8 cellular contexts compared by ENCODE assay signal in genomic region chr9:129550199-129550839, GRCh38.
A peak's percentile ranks its signal among the peaks of the same experiment; 100 is the strongest.
DNase-seq lines count a peak whose midpoint lies in the region; ATAC-seq and TF ChIP-seq lines count a peak whose summit lies in the region.

No MANE protein-coding gene starts in this region.

- peaks cover 6% of the 10 kb centered on the region for H3K27me3 ChIP-seq in CD8-positive, alpha-beta memory T cell (ENCODE audit: insufficient read depth, low read length, poor library complexity, severe bottlenecking)
- no peaks in the 10 kb centered on the region for H3K27me3 ChIP-seq in MG63
- H3K27me3 ChIP-seq in cardiac muscle cell = no peaks in the 10 kb centered on the region

- H3K36me3 Mint-ChIP-seq in CD8-positive, alpha-beta memory T cell = no peaks in the 10 kb centered on the region
- H3K36me3 Mint-ChIP-seq in activated naive CD8-positive, alpha-beta T cell treated with anti-CD3 and anti-CD28 coated beads, Interleukin-2, amount 50 U/mL, for 24 hours (ENCODE audit: low read depth) = no peaks in the 10 kb centered on the region

- H3K9me3 ChIP-seq in CD8-positive, alpha-beta memory T cell (ENCODE audit: low read length) = no peaks in the 10 kb centered on the region
- H3K9me3 ChIP-seq in MG63 = no peaks in the 10 kb centered on the region
- H3K9me3 ChIP-seq in cardiac muscle cell (ENCODE audit: low read depth) = no peaks in the 10 kb centered on the region

- peak overlapping the region in 2 of 8 donors; percentile 26 to 36 for H3K27ac Mint-ChIP-seq in CD8-positive, alpha-beta memory T cell
- no peak overlapping the region for H3K27ac Mint-ChIP-seq in activated naive CD8-positive, alpha-beta T cell treated with anti-CD3 and anti-CD28 coated beads, Interleukin-2, amount 50 U/mL, for 24 hours

- DNase-seq in CD8-positive, alpha-beta memory T cell = no peak
- DNase-seq in MG63 (peak; percentile 87), cardiac muscle cell (ENCODE audit: low read depth in 1 of 2, low spot score in 1 of 2) (peak; percentile 80 to 92), nucleus accumbens (lab: John Stamatoyannopoulos, UW) (peak in 51 of 56 donors; percentile 41 to 90 (median 75)), NCI-H187 (lab: John Stamatoyannopoulos, UW) (no peak)
- DNase-seq in activated naive CD8-positive, alpha-beta T cell treated with anti-CD3 and anti-CD28 coated beads, Interleukin-2, amount 50 U/mL, for 24 hours = no peak

- peaks cover 29 to 54% of the 10 kb centered on the region in 2 donors for H3K27me3 Mint-ChIP-seq in CD8-positive, alpha-beta memory T cell
- peaks cover 32% of the 10 kb centered on the region for H3K27me3 Mint-ChIP-seq in activated naive CD8-positive, alpha-beta T cell treated with anti-CD3 and anti-CD28 coated beads, Interleukin-2, amount 50 U/mL, for 24 hours

- no peaks in the 10 kb centered on the region for H3K9me3 Mint-ChIP-seq in CD8-positive, alpha-beta memory T cell
- no peaks in the 10 kb centered on the region for H3K9me3 Mint-ChIP-seq in activated naive CD8-positive, alpha-beta T cell treated with anti-CD3 and anti-CD28 coated beads, Interleukin-2, amount 50 U/mL, for 24 hours

- no peak overlapping the region for H3K27ac ChIP-seq in CD8-positive, alpha-beta memory T cell (ENCODE audit: low read depth, low read length)
- no peak overlapping the region for H3K27ac ChIP-seq in cardiac muscle cell

- H3K4me3 Mint-ChIP-seq in CD8-positive, alpha-beta memory T cell = peak overlapping the region in 6 of 7 donors; percentile 2 to 83 (median 63)
- peak overlapping the region; percentile 26 for H3K4me3 Mint-ChIP-seq in activated naive CD8-positive, alpha-beta T cell treated with anti-CD3 and anti-CD28 coated beads, Interleukin-2, amount 50 U/mL, for 24 hours

- POLR2A ChIA-PET in CD8-positive, alpha-beta memory T cell (lab: Charles Lee) = no interaction called here

- no peak overlapping the region for H3K4me3 ChIP-seq in CD8-positive, alpha-beta memory T cell (ENCODE audit: low read length)
- H3K4me3 ChIP-seq in MG63 (peak overlapping the region; percentile 31), cardiac muscle cell (peak overlapping the region; percentile 34)

- CTCF ChIA-PET in CD8-positive, alpha-beta memory T cell (lab: Charles Lee) = no interaction called here

- TF ChIP-seq CTCF in cardiac muscle cell (IDR thresholded peaks at IDR 0.05; ENCODE audit: low read depth, low read length) = no peak

- peak; percentile 20 for ATAC-seq in activated naive CD8-positive, alpha-beta T cell treated with anti-CD3 and anti-CD28 coated beads, Interleukin-2, amount 50 U/mL, for 24 hours
- ATAC-seq in HG03457 (IDR thresholded peaks at IDR 0.05; ENCODE audit: unreplicated experiment) (no peak), GM21717 (IDR thresholded peaks at IDR 0.05; ENCODE audit: unreplicated experiment) (no peak)

- peaks cover 0 to 10% (median 7%) of the 10 kb centered on the region in 3 donors for H3K4me1 Mint-ChIP-seq in CD8-positive, alpha-beta memory T cell
- H3K4me1 Mint-ChIP-seq in activated naive CD8-positive, alpha-beta T cell treated with anti-CD3 and anti-CD28 coated beads, Interleukin-2, amount 50 U/mL, for 24 hours = peaks cover 3% of the 10 kb centered on the region

- H3K4me1 ChIP-seq in CD8-positive, alpha-beta memory T cell (ENCODE audit: insufficient read depth, low read length) = no peaks in the 10 kb centered on the region
- H3K4me1 ChIP-seq in cardiac muscle cell (ENCODE audit: low read depth) = no peaks in the 10 kb centered on the region

- no peaks in the 10 kb centered on the region for H3K36me3 ChIP-seq in CD8-positive, alpha-beta memory T cell (ENCODE audit: insufficient read depth, low read length)
- H3K36me3 ChIP-seq in MG63 (no peaks in the 10 kb centered on the region), cardiac muscle cell (no peaks in the 10 kb centered on the region)

Comparison
In these comparisons a context has a peak if more than half of its experiments do, and no peak if none do; other contexts are left out.
1. DNase-seq: peak in MG63 (single experiment), cardiac muscle cell (2 of 2) and nucleus accumbens (51 of 56); none in CD8-positive, alpha-beta memory T cell (0 of 5), activated naive CD8-positive, alpha-beta T cell treated with anti-CD3 and anti-CD28 coated beads, Interleukin-2, amount 50 U/mL, for 24 hours (single experiment) and NCI-H187 (0 of 2).